In the genomic region with DNA sequence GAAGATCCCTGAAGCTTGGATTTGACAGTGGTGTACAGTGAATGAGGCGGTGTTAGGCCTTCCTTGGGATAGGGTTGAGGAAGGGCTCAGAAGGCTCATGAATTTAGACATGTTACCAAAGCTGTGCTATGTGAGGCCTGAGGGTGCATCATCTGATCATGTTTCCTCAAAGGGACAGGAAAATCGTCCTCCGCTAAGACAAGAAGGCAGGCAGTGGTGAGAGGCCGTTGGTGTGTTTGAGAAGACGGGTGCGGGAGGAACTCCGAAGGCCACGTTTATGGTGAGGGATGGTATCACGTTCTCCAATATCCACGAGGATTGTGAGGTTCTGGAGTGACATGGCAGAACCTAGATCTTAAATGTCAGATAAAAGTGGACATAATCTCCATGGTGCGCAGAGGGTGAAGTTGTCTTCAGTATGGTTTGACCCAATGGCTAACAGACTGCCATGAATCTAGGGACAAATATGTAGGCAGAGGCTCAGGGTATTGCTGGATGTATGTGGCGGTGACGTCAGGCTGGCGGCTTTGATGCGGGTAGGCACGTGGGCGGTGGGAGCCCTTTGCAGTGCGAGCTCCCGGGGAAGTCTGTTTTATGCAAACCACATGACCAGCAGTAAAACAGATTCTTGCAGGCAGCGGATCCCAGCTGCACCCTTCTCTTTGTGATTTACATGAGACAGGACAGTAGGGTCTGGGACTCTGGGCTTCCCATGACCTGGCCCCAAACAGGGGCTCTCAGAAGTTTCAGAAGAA, we compare ENCODE assay signal across 1 cellular context.
TF ChIP-seq lines count a peak whose summit lies in the region.

No MANE protein-coding gene starts in this region.

TF ChIP-seq in GM23338, 12 proteins besides CTCF, POLR2A, EP300 and RAD21 (continued from another document):
- TF ChIP-seq, protein P1, sequence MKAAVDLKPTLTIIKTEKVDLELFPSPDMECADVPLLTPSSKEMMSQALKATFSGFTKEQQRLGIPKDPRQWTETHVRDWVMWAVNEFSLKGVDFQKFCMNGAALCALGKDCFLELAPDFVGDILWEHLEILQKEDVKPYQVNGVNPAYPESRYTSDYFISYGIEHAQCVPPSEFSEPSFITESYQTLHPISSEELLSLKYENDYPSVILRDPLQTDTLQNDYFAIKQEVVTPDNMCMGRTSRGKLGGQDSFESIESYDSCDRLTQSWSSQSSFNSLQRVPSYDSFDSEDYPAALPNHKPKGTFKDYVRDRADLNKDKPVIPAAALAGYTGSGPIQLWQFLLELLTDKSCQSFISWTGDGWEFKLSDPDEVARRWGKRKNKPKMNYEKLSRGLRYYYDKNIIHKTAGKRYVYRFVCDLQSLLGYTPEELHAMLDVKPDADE (IDR thresholded peaks at IDR 0.05), result no peak
- TF ChIP-seq STAT1 (IDR thresholded peaks at IDR 0.05; ENCODE audit: unreplicated experiment), result no peak
- TF ChIP-seq POLR2AphosphoS5 (IDR thresholded peaks at IDR 0.05; ENCODE audit: low read depth), result no peak
- no peak for TF ChIP-seq CREB1 (CRISPR knock-in tag; IDR thresholded peaks at IDR 0.05; ENCODE audit: low read depth)
- TF ChIP-seq ZNF462 (CRISPR knock-in tag; IDR thresholded peaks at IDR 0.05), result no peak
- TF ChIP-seq EZH2 (IDR thresholded peaks at IDR 0.05; ENCODE audit: low read depth, unreplicated experiment), result no peak
- TF ChIP-seq NANOG (IDR thresholded peaks at IDR 0.05; ENCODE audit: borderline replicate concordance), result no peak
- no peak for TF ChIP-seq ZNF331 (CRISPR knock-in tag; IDR thresholded peaks at IDR 0.05; ENCODE audit: low read depth)
- no peak for TF ChIP-seq ZNF114 (CRISPR knock-in tag; IDR thresholded peaks at IDR 0.05)
